ENCODE assay signal across 9 cellular contexts in the genomic region with DNA sequence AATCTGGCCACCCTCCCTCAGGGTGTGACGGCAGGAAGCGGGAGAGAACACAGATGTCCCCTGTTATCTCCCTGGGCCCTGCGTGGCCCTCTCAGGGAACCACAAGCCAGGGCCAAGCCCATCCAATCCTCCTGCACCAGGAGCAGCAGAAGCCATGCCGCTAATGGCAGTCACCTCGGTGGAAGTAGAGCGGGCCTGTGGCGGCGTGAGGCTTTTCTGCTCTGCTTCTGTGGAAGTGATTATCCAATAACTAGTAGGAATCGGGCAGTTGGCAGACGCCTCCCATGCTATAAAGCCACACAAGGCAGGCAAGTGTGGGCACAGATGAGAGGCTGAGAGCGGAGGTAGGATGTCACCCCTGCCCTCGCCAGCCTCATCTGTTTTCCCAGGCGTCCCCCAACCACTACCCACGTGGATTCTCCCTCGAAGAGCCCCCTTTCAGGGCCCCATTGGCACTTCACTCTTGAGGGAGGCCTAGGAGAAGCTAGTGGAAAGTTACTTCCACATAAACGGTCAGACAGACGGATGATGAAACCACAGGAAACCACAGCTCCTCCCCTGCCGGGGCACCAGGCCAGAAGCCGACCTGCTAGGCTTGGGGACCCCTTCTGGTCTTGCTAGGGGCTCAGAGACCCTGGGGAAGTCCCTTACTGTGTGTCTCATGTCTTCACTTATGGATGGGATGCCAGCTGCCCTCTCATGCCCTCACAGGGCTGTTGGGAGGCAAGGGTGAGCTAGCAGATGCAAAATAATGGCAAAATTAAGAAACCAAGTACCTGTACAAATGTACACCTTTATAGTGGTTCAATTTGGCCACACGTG. TPM values are rescaled to one million over a fixed set of nuclear protein-coding genes. Genes with fewer than 3 reads are reported as not detected.
DNase-seq lines count a peak whose midpoint lies in the region; ATAC-seq, FAIRE-seq and TF ChIP-seq lines count a peak whose summit lies in the region.
"Had no signal": no experiment of that assay in that cellular context is flagged by ENCODE, and none has a peak within 500 bp of the region (broad histone marks: within the 10 kb centered on the region; RNA-seq: fewer than 3 reads in every experiment).

No MANE protein-coding gene starts in this region.

- H3K4me3 ChIP-seq in GM12878 (peak overlapping the region; percentile 32), HepG2 (replicated peaks in 1 of 3; ENCODE audit: insufficient read depth in 1 of 3, low read depth in 2 of 3, low read length in 3 of 3) (no peak overlapping the region)

- no peak for FAIRE-seq in GM12878 (lab: Jason Lieb, UNC)
- peak; percentile 67 for FAIRE-seq in HepG2 (lab: Jason Lieb, UNC)

- TF ChIP-seq CTCF in GM12878 (IDR thresholded peaks at IDR 0.05 in 2 of 3, conservative IDR thresholded peaks at IDR 0.05 in 1 of 3; ENCODE audit: control insufficient read depth in 2 of 3, extremely low read depth in 1 of 3, insufficient read depth in 1 of 3, low read depth in 3 of 3, low read length in 3 of 3) (no peak), HepG2 (CRISPR knock-in tag; IDR thresholded peaks at IDR 0.05) (no peak)

- peak overlapping the region; percentile 96 to 99 for H3K27ac Mint-ChIP-seq in T-cell
- peak overlapping the region; percentile 99 for H3K27ac Mint-ChIP-seq in stimulated activated naive CD8-positive, alpha-beta T cell treated with anti-CD3 and anti-CD28 coated beads, Interleukin-15, amount 100 ng/mL, for 72 hours

- RAD21 ChIA-PET in GM12878 (lab: Charles Lee; ENCODE audit: unreplicated experiment) = interaction anchor here (0.7 to 15.5 kb wide), 17 partner anchors 8 to 532 kb away, joined by 3 to 549 read pairs (median 16); partner anchors contain the start of gene TMSB4X

- H3K4me3 Mint-ChIP-seq in T-cell = peak overlapping the region; percentile 78 to 82 (median 78)
- peak overlapping the region; percentile 79 to 92 for H3K4me3 Mint-ChIP-seq in stimulated activated naive CD8-positive, alpha-beta T cell treated with anti-CD3 and anti-CD28 coated beads, Interleukin-15, amount 100 ng/mL, for 72 hours

- H3K27ac ChIP-seq in GM12878 (ENCODE audit: control insufficient read depth, insufficient read depth) (peak overlapping the region; percentile 99), HepG2 (ENCODE audit: extremely low read length, insufficient read depth, low read length) (peak overlapping the region; percentile 26)

- TF ChIP-seq EP300 in GM12878 (IDR thresholded peaks at IDR 0.05; ENCODE audit: borderline replicate concordance in 1 of 2, control insufficient read depth in 1 of 2, low read depth in 2 of 2, low read length in 2 of 2) = peak; percentile 48 to 62; a peak in 2 of 4 replicates
- TF ChIP-seq EP300 in HepG2 (IDR thresholded peaks at IDR 0.05; ENCODE audit: low read depth in 2 of 2, low read length in 2 of 2) = peak in 1 of 2 experiments; percentile 58; a peak in 1 of 4 replicates
- no peak for TF ChIP-seq EP300 in HepG2 (CRISPR knock-in tag; IDR thresholded peaks at IDR 0.05; ENCODE audit: borderline replicate concordance)

- in situ Hi-C loops in GM12878 (cut with MboI) (loop anchor here (10.0 to 25.0 kb wide), 2 partner anchors 706 to 1069 kb away; partner anchors contain the start of genes GEMIN8 and TCEANC), HepG2 (cut with HindIII; ENCODE audit: extremely low pct_ligation_motif_present, low pct_unique_long_range_greater_than_20kb) (loop anchor here (10.0 kb wide), 1 partner anchor 539 kb away; no protein-coding TSS in a partner anchor)

- H3K9me3 Mint-ChIP-seq in T-cell = no peaks in the 10 kb centered on the region
- H3K9me3 Mint-ChIP-seq in stimulated activated naive CD8-positive, alpha-beta T cell treated with anti-CD3 and anti-CD28 coated beads, Interleukin-15, amount 100 ng/mL, for 72 hours = no peaks in the 10 kb centered on the region

- CTCF ChIA-PET in T-cell (lab: Charles Lee) = interaction anchor here in 1 of 2 donors (0.6 to 2.5 kb wide), 6 partner anchors 9 to 532 kb away, joined by 3 to 12 read pairs (median 6); no protein-coding TSS in a partner anchor
- CTCF ChIA-PET in GM12878 (lab: Yijun Ruan, JAX) = interaction anchor here (0.7 to 6.4 kb wide), 15 partner anchors 9 to 532 kb away, joined by 3 to 37 read pairs (median 6); no protein-coding TSS in a partner anchor
- CTCF ChIA-PET in HepG2 (lab: Yijun Ruan, JAX; ENCODE audit: low intra/inter-chr PET ratio, low total read pairs) = no interaction called here

- peak; percentile 71 for DNase-seq in AG08395 (ENCODE audit: low spot score)
- peak in 13 of 34 experiments; percentile 13 to 71 (median 50) for DNase-seq in T-cell
- peak; percentile 77 for DNase-seq in GM12878 (ENCODE audit: low read depth, low spot score)
- DNase-seq in HepG2 (ENCODE audit: low spot score) = peak; percentile 46
- DNase-seq in stimulated activated naive CD8-positive, alpha-beta T cell treated with anti-CD3 and anti-CD28 coated beads, Interleukin-15, amount 100 ng/mL, for 72 hours = peak; percentile 77 to 88
- no peak for DNase-seq in iPS-NIHi7 (ENCODE audit: extremely low spot score)

- TF ChIP-seq POLR2A in GM12878 (IDR thresholded peaks at IDR 0.05; ENCODE audit: low read depth, low read length) (peak; percentile 30), HepG2 (IDR thresholded peaks at IDR 0.05; ENCODE audit: insufficient read depth in 1 of 2, low read depth in 2 of 2, low read length in 2 of 2) (no peak)

- H3K4me1 Mint-ChIP-seq in T-cell = peaks cover 80 to 90% (median 84%) of the 10 kb centered on the region in 3 donors
- H3K4me1 Mint-ChIP-seq in stimulated activated naive CD8-positive, alpha-beta T cell treated with anti-CD3 and anti-CD28 coated beads, Interleukin-15, amount 100 ng/mL, for 72 hours = peaks cover 74% of the 10 kb centered on the region

- H3K4me2 ChIP-seq in GM12878 (ENCODE audit: control insufficient read depth, insufficient read depth) = peak overlapping the region; percentile 87
- H3K4me2 ChIP-seq in HepG2 (ENCODE audit: low read depth, low read length) = no peak overlapping the region; the same call in 1 of the 2 replicates

- H3K27me3 ChIP-seq in GM12878 (replicated peaks in 1 of 2; ENCODE audit: control insufficient read depth in 2 of 2, insufficient read depth in 2 of 2, low read length in 1 of 2) (no peaks in the 10 kb centered on the region), HepG2 (ENCODE audit: control insufficient read depth in 1 of 2, insufficient read depth in 2 of 2, low read length in 2 of 2) (no peaks in the 10 kb centered on the region)

- SMC1A ChIA-PET in GM12878 (lab: Charles Lee; ENCODE audit: uncharacterized antibody, unreplicated experiment) = interaction anchor here (1.2 to 18.8 kb wide), 11 partner anchors 8 to 531 kb away, joined by 3 to 632 read pairs (median 15); partner anchors contain the start of gene TMSB4X

- POLR2A ChIA-PET in T-cell (lab: Charles Lee) = interaction anchor here (0.5 to 2.8 kb wide), 8 partner anchors 12 to 133 kb away, joined by 3 to 13 read pairs (median 5); partner anchors contain the start of gene TMSB4X (in 1 of the 2)
- POLR2A ChIA-PET in GM12878 (lab: Charles Lee) = interaction anchor here (0.6 to 7.7 kb wide), 13 partner anchors 17 to 136 kb away, joined by 3 to 138 read pairs (median 5); partner anchors contain the start of gene TMSB4X
- POLR2A ChIA-PET in HepG2 (lab: Yijun Ruan, JAX) = no interaction called here

- H4K20me1 ChIP-seq in GM12878 (ENCODE audit: control insufficient read depth, insufficient read depth) (no peaks in the 10 kb centered on the region), HepG2 (ENCODE audit: insufficient read depth, low read length) (no peaks in the 10 kb centered on the region)

- 15% methylated on average over 20 of the region's 20 CpGs for WGBS in GM12878 (ENCODE audit: insufficient coverage, insufficient replicate concordance, low lambda C conversion rate, missing lambda C conversion rate)
- WGBS in HepG2 (ENCODE audit: low lambda C conversion rate) = 30% methylated on average over 4 of the region's 20 CpGs

- H3K79me2 ChIP-seq in GM12878 (ENCODE audit: control insufficient read depth, insufficient read depth, low read length) (peaks cover 23% of the 10 kb centered on the region), HepG2 (ENCODE audit: insufficient read depth, low read length) (no peaks in the 10 kb centered on the region)

- no peaks in the 10 kb centered on the region for H3K36me3 ChIP-seq in GM12878 (ENCODE audit: control insufficient read depth in 2 of 2, insufficient read depth in 2 of 2, low read length in 1 of 2)
- H3K36me3 ChIP-seq in HepG2 (replicated peaks in 1 of 2; ENCODE audit: control insufficient read depth in 1 of 2, insufficient read depth in 2 of 2, low read length in 2 of 2) = no peaks in the 10 kb centered on the region

- H3K36me3 Mint-ChIP-seq in T-cell = no peaks in the 10 kb centered on the region

- H3K4me1 ChIP-seq in GM12878 (ENCODE audit: control insufficient read depth, insufficient read depth, low read length) (peaks cover 42% of the 10 kb centered on the region), HepG2 (ENCODE audit: insufficient read depth, low read length) (peaks cover 21% of the 10 kb centered on the region)

- H3K9ac ChIP-seq in GM12878 (ENCODE audit: control insufficient read depth, insufficient read depth, low read length) (peak overlapping the region; percentile 72), HepG2 (ENCODE audit: insufficient read depth, low read depth, low read length) (no peak overlapping the region)

- TSS peak; percentile 90 for BruUV-seq in GM12878 (replicated peaks; lab: Mats Ljungman, UMichigan)
- no TSS peak for BruUV-seq in HepG2 (replicated peaks; lab: Mats Ljungman, UMichigan)

- no peaks in the 10 kb centered on the region for H3K27me3 Mint-ChIP-seq in T-cell
- no peaks in the 10 kb centered on the region for H3K27me3 Mint-ChIP-seq in stimulated activated naive CD8-positive, alpha-beta T cell treated with anti-CD3 and anti-CD28 coated beads, Interleukin-15, amount 100 ng/mL, for 72 hours

- ATAC-seq in GM19351 (IDR thresholded peaks at IDR 0.05; ENCODE audit: unreplicated experiment) (peak; percentile 45), HG03469 (IDR thresholded peaks at IDR 0.05; ENCODE audit: unreplicated experiment) (peak; percentile 28), T-cell (replicated peaks in 1 of 4) (peak; percentile 20 to 36 (median 30)), GM12878 (peak; percentile 59), HepG2 (peak; percentile 38; the same call in 2 of the 3 replicates)
- ATAC-seq in stimulated activated naive CD8-positive, alpha-beta T cell treated with anti-CD3 and anti-CD28 coated beads, Interleukin-15, amount 100 ng/mL, for 72 hours = peak; percentile 76

- H2AFZ ChIP-seq in GM12878 (ENCODE audit: control insufficient read depth, low read depth, low read length) (no peak overlapping the region; the same call in 1 of the 2 replicates), HepG2 (ENCODE audit: low read length) (peak overlapping the region; percentile 83)

- H3K9me3 ChIP-seq in GM12878 (replicated peaks; ENCODE audit: control insufficient read depth, insufficient read depth, low read length) = no peaks in the 10 kb centered on the region
- no peaks in the 10 kb centered on the region for H3K9me3 ChIP-seq in HepG2 (ENCODE audit: low read length)

- TF ChIP-seq RAD21 in GM12878 (IDR thresholded peaks at IDR 0.05; ENCODE audit: insufficient read depth, low read depth, low read length) (no peak), HepG2 (CRISPR knock-in tag; IDR thresholded peaks at IDR 0.05) (no peak)

- intact Hi-C loops in GM12878 (cut with micrococcal nuclease; ENCODE audit: unreplicated experiment) = loop anchor here (10.0 kb wide), 1 partner anchor 739 kb away; no protein-coding TSS in a partner anchor
- intact Hi-C loops in HepG2 (cut with micrococcal nuclease; ENCODE audit: unreplicated experiment) = no loop called here

RNA-seq across cellular contexts. Expression of gene TMSB4X, which starts 18.8 kb away (rescaled TPM):
- total RNA-seq in T-cell (1,000 to 10,000 TPM; 5,030 to 6,201 (median 5,880) TPM), GM12878 (2014; rRNA removed) (20,095 and 20,513 TPM in 2 replicates), GM12878 (2014; rRNA removed; fragmentation: Illumina TruSeq; extraction: Trizol) (14,081 and 14,526 TPM in 2 replicates), GM12878 (2021) (15,676 and 15,778 TPM in 2 replicates), HepG2 (2016; rRNA removed; fragmentation: Illumina TruSeq; extraction: Trizol) (10.5 and 15.9 TPM in 2 replicates)
- 726 and 815 TPM in 2 replicates for total RNA-seq in GM12878 (2013; cell fraction: nucleolus; rRNA removed)
- 20,663 TPM for polyA plus RNA-seq in GM12878 (2011; ENCODE audit: low read depth)
- polyA plus RNA-seq in GM12878 (2011; rRNA removed) (13,924 and 13,999 TPM in 2 replicates), GM12878 (2014; fragmentation: Illumina TruSeq; extraction: Trizol) (22,521 and 25,739 TPM in 2 replicates), GM12878 (2014; fragmentation: Nextera tagmentation; extraction: Ambion mirVana) (over 10,000 TPM; 32,576 to 35,408 TPM), GM12878 (2014; rRNA removed) (21,672 and 21,926 TPM in 2 replicates), GM12878 (2016; fragmentation: Nextera tagmentation; extraction: Ambion mirVana) (over 10,000 TPM; 35,271 to 37,234 TPM), HepG2 (2011; rRNA removed) (29.6 and 50.7 TPM in 2 replicates)
- polyA plus RNA-seq in GM12878 (2011; cell fraction: cytosol; rRNA removed) = 6,321 and 8,073 TPM in 2 replicates
- polyA plus RNA-seq in GM12878 (2011; cell fraction: nucleus; rRNA removed) = 2,770 and 4,943 TPM in 2 replicates
- 18,326 and 24,333 TPM in 2 replicates for polyA plus RNA-seq in GM12878 (2012)
- 5,151 and 6,646 TPM in 2 replicates for polyA minus RNA-seq in GM12878 (2011; rRNA and poly(A)+ RNA removed)
- 2,250 and 2,391 TPM in 2 replicates for polyA minus RNA-seq in GM12878 (2011; cell fraction: cytosol; rRNA and poly(A)+ RNA removed)
- 1,575 and 1,669 TPM in 2 replicates for polyA minus RNA-seq in GM12878 (2011; cell fraction: nucleus; rRNA and poly(A)+ RNA removed)
- total RNA-seq in HepG2 (2016; cell fraction: cytosol; rRNA removed; fragmentation: Illumina TruSeq; extraction: Trizol; ENCODE audit: low read depth) = 6.0 and 6.1 TPM in 2 replicates
- total RNA-seq in HepG2 (2016; cell fraction: insoluble cytoplasmic fraction; rRNA removed; fragmentation: Illumina TruSeq; extraction: Trizol) = 13.6 and 19.1 TPM in 2 replicates
- 8.9 and 9.5 TPM in 2 replicates for total RNA-seq in HepG2 (2016; cell fraction: membrane; rRNA removed; fragmentation: Illumina TruSeq; extraction: Trizol)
- total RNA-seq in HepG2 (2016; cell fraction: nucleus; rRNA removed; fragmentation: Illumina TruSeq; extraction: Trizol) = 4.1 and 5.6 TPM in 2 replicates
- 16.3 and 38.0 TPM in 2 replicates for polyA plus RNA-seq in HepG2 (2011; cell fraction: cytosol; rRNA removed)
- 3.7 and 8.2 TPM in 2 replicates for polyA plus RNA-seq in HepG2 (2011; cell fraction: nucleus; rRNA removed)
- polyA plus RNA-seq in HepG2 (2012) = 14.4 and 69.9 TPM in 2 replicates
- 5.4 and 6.7 TPM in 2 replicates for polyA plus RNA-seq in HepG2 (2016; cell fraction: cytosol; fragmentation: Illumina TruSeq; extraction: Trizol; ENCODE audit: low read depth)
- 17.5 and 21.0 TPM in 2 replicates for polyA plus RNA-seq in HepG2 (2016; cell fraction: insoluble cytoplasmic fraction; fragmentation: Illumina TruSeq; extraction: Trizol; ENCODE audit: low read depth)
- polyA plus RNA-seq in HepG2 (2016; cell fraction: membrane; fragmentation: Illumina TruSeq; extraction: Trizol; ENCODE audit: low read depth) = 6.6 and 8.1 TPM in 2 replicates
- polyA plus RNA-seq in HepG2 (2016; cell fraction: nucleus; fragmentation: Illumina TruSeq; extraction: Trizol; ENCODE audit: insufficient read depth, low read depth) = 7.5 and 7.7 TPM in 2 replicates
- polyA minus RNA-seq in HepG2 (2011; rRNA and poly(A)+ RNA removed; ENCODE audit: low replicate concordance) = 10.0 and 228 TPM in 2 replicates
- 14.2 and 18.9 TPM in 2 replicates for polyA minus RNA-seq in HepG2 (2011; cell fraction: cytosol; rRNA and poly(A)+ RNA removed)
- 7.5 and 12.3 TPM in 2 replicates for polyA minus RNA-seq in HepG2 (2011; cell fraction: nucleus; rRNA and poly(A)+ RNA removed)

RNA-seq across cellular contexts. Expression of gene TLR8, which starts 49.7 kb away (rescaled TPM):
- total RNA-seq in T-cell (not detected), GM12878 (2014; rRNA removed) (not detected in 2 replicates), GM12878 (2014; rRNA removed; fragmentation: Illumina TruSeq; extraction: Trizol) (not detected in 2 replicates), GM12878 (2021) (not detected in 2 replicates), HepG2 (2016; rRNA removed; fragmentation: Illumina TruSeq; extraction: Trizol) (not detected in 2 replicates)
- 0.15 TPM in 1 of 2 replicates, not detected in the other for total RNA-seq in GM12878 (2013; cell fraction: nucleolus; rRNA removed)
- polyA plus RNA-seq in GM12878 (2011; ENCODE audit: low read depth) = not detected
- polyA plus RNA-seq in GM12878 (2011; rRNA removed) (0.04 TPM in 1 of 2 replicates, not detected in the other), GM12878 (2014; fragmentation: Illumina TruSeq; extraction: Trizol) (not detected in 2 replicates), GM12878 (2014; fragmentation: Nextera tagmentation; extraction: Ambion mirVana) (not detected), GM12878 (2014; rRNA removed) (0.03 TPM in 1 of 2 replicates, not detected in the other), GM12878 (2016; fragmentation: Nextera tagmentation; extraction: Ambion mirVana) (not detected), HepG2 (2011; rRNA removed) (not detected in 2 replicates)
- not detected in 2 replicates for polyA plus RNA-seq in GM12878 (2011; cell fraction: cytosol; rRNA removed)
- polyA plus RNA-seq in GM12878 (2011; cell fraction: nucleus; rRNA removed) = 0.03 TPM in 2 replicates
- not detected in 2 replicates for polyA plus RNA-seq in GM12878 (2012)
- polyA minus RNA-seq in GM12878 (2011; rRNA and poly(A)+ RNA removed) = not detected in 2 replicates
- polyA minus RNA-seq in GM12878 (2011; cell fraction: cytosol; rRNA and poly(A)+ RNA removed) = not detected in 2 replicates
- not detected in 2 replicates for polyA minus RNA-seq in GM12878 (2011; cell fraction: nucleus; rRNA and poly(A)+ RNA removed)
- not detected in 2 replicates for total RNA-seq in HepG2 (2016; cell fraction: cytosol; rRNA removed; fragmentation: Illumina TruSeq; extraction: Trizol; ENCODE audit: low read depth)
- total RNA-seq in HepG2 (2016; cell fraction: insoluble cytoplasmic fraction; rRNA removed; fragmentation: Illumina TruSeq; extraction: Trizol) = not detected in 2 replicates
- total RNA-seq in HepG2 (2016; cell fraction: membrane; rRNA removed; fragmentation: Illumina TruSeq; extraction: Trizol) = not detected in 2 replicates
- total RNA-seq in HepG2 (2016; cell fraction: nucleus; rRNA removed; fragmentation: Illumina TruSeq; extraction: Trizol) = not detected in 2 replicates
- polyA plus RNA-seq in HepG2 (2011; cell fraction: cytosol; rRNA removed) = not detected in 2 replicates
- polyA plus RNA-seq in HepG2 (2011; cell fraction: nucleus; rRNA removed) = not detected in 2 replicates
- not detected in 2 replicates for polyA plus RNA-seq in HepG2 (2012)
- polyA plus RNA-seq in HepG2 (2016; cell fraction: cytosol; fragmentation: Illumina TruSeq; extraction: Trizol; ENCODE audit: low read depth) = not detected in 2 replicates
- not detected in 2 replicates for polyA plus RNA-seq in HepG2 (2016; cell fraction: insoluble cytoplasmic fraction; fragmentation: Illumina TruSeq; extraction: Trizol; ENCODE audit: low read depth)
- not detected in 2 replicates for polyA plus RNA-seq in HepG2 (2016; cell fraction: membrane; fragmentation: Illumina TruSeq; extraction: Trizol; ENCODE audit: low read depth)
- not detected in 2 replicates for polyA plus RNA-seq in HepG2 (2016; cell fraction: nucleus; fragmentation: Illumina TruSeq; extraction: Trizol; ENCODE audit: insufficient read depth, low read depth)
- not detected in 2 replicates for polyA minus RNA-seq in HepG2 (2011; rRNA and poly(A)+ RNA removed; ENCODE audit: low replicate concordance)
- not detected in 2 replicates for polyA minus RNA-seq in HepG2 (2011; cell fraction: cytosol; rRNA and poly(A)+ RNA removed)
- not detected in 2 replicates for polyA minus RNA-seq in HepG2 (2011; cell fraction: nucleus; rRNA and poly(A)+ RNA removed)
- total RNA-seq: kidney epithelial cell had no signal

Comparison
In these comparisons a context has a peak if more than half of its experiments do, and no peak if none do; other contexts are left out.
1. RNA of gene TMSB4X, which starts 18.8 kb away (total RNA-seq): 726 to 20,513 TPM in GM12878 and 5,030 to 6,201 TPM in T-cell; 4.1 to 19.1 TPM in HepG2; every median in the first group is over 10 times any median in the second.
2. Peak in every context shown above with its lines, with median percentiles within 50 percentile points of each other: ATAC-seq.